Comparison of ENCODE assay signal across 10 cellular contexts in genomic region chr2:176637134-176637496, GRCh38.
DNase-seq lines count a peak whose midpoint lies in the region; ATAC-seq, FAIRE-seq and TF ChIP-seq lines count a peak whose summit lies in the region.
"Had no signal": no experiment of that assay in that cellular context is flagged by ENCODE, and none has a peak within 500 bp of the region (broad histone marks: within the 10 kb centered on the region; RNA-seq: fewer than 3 reads in every experiment).

No MANE protein-coding gene starts in this region.

- ATAC-seq in T-cell (replicated peaks in 1 of 4) (no peak), HG03025 (IDR thresholded peaks at IDR 0.05; ENCODE audit: low FRiP score, unreplicated experiment) (no peak)

- no peaks in the 10 kb centered on the region for H3K4me1 ChIP-seq in small intestine (ENCODE audit: control insufficient read depth in 2 of 2, insufficient read depth in 1 of 2, low read depth in 1 of 2, low read length in 1 of 2)

- H3K4me3 Mint-ChIP-seq in T-cell = peak overlapping the region; percentile 48 to 63 (median 57)

- no peak for TF ChIP-seq POLR2A in erythroblast (IDR thresholded peaks at IDR 0.05; ENCODE audit: low read length)

- CTCF ChIA-PET in T-cell (lab: Charles Lee) = interaction anchor here (0.6 to 2.0 kb wide), 12 partner anchors 12 to 512 kb away, joined by 3 to 10 read pairs (median 3); no protein-coding TSS in a partner anchor

- H3K36me3 ChIP-seq in small intestine (ENCODE audit: control insufficient read depth in 2 of 2, insufficient read depth in 2 of 2, low read length in 2 of 2) = no peaks in the 10 kb centered on the region

- FAIRE-seq in small intestine (lab: Jason Lieb, UNC) = no peak

- POLR2A ChIA-PET in T-cell (lab: Charles Lee) = no interaction called here

- no peaks in the 10 kb centered on the region for H3K36me3 Mint-ChIP-seq in T-cell

- no peaks in the 10 kb centered on the region for H3K9me3 Mint-ChIP-seq in T-cell

- peak; percentile 31 for DNase-seq in NCI-H146 treated with DMSO at 0.1 percent for 48 hours (lab: John Stamatoyannopoulos, UW; ENCODE audit: unreplicated experiment)
- no peak for DNase-seq in NCI-H146 (lab: John Stamatoyannopoulos, UW)
- no peak for DNase-seq in T-cell
- no peak for DNase-seq in foreskin fibroblast
- DNase-seq in small intestine = no peak
- no peak for DNase-seq in NCI-H2227 (lab: John Stamatoyannopoulos, UW; ENCODE audit: unreplicated experiment)
- DNase-seq in erythroblast (lab: John Stamatoyannopoulos, UW) = no peak
- DNase-seq: activated naive CD4-positive, alpha-beta T cell; NCI-H1694 had no signal

- WGBS in small intestine, 3 donors = 18 to 27% (median 20%) methylated on average over 13 of the region's 13 CpGs

- TF ChIP-seq CTCF in foreskin fibroblast (IDR thresholded peaks at IDR 0.05; ENCODE audit: low read depth, low read length) = no peak

- H3K4me3 ChIP-seq in foreskin fibroblast (ENCODE audit: low read depth in 1 of 2, low read length in 2 of 2) (peak overlapping the region; percentile 61 to 65), small intestine (ENCODE audit: low read depth in 1 of 2, low read length in 2 of 2) (peak overlapping the region; percentile 47 to 54)

- H3K9me3 ChIP-seq in small intestine (ENCODE audit: control insufficient read depth, low read depth) = no peaks in the 10 kb centered on the region

- H3K27me3 ChIP-seq in small intestine (ENCODE audit: control insufficient read depth in 2 of 2, insufficient read depth in 2 of 2, low read length in 2 of 2) = peaks cover 6 to 13% of the 10 kb centered on the region in 2 donors

- H3K27ac Mint-ChIP-seq in T-cell = no peak overlapping the region

- H3K27me3 Mint-ChIP-seq in T-cell = peaks cover 55 to 60% of the 10 kb centered on the region in 2 donors

- peak overlapping the region in 1 of 2 donors; percentile 33 for H3K27ac ChIP-seq in small intestine (ENCODE audit: low read depth in 1 of 2, low read length in 1 of 2)

- peaks cover 0 to 9% (median 9%) of the 10 kb centered on the region in 3 donors for H3K4me1 Mint-ChIP-seq in T-cell
